In the genomic region with DNA sequence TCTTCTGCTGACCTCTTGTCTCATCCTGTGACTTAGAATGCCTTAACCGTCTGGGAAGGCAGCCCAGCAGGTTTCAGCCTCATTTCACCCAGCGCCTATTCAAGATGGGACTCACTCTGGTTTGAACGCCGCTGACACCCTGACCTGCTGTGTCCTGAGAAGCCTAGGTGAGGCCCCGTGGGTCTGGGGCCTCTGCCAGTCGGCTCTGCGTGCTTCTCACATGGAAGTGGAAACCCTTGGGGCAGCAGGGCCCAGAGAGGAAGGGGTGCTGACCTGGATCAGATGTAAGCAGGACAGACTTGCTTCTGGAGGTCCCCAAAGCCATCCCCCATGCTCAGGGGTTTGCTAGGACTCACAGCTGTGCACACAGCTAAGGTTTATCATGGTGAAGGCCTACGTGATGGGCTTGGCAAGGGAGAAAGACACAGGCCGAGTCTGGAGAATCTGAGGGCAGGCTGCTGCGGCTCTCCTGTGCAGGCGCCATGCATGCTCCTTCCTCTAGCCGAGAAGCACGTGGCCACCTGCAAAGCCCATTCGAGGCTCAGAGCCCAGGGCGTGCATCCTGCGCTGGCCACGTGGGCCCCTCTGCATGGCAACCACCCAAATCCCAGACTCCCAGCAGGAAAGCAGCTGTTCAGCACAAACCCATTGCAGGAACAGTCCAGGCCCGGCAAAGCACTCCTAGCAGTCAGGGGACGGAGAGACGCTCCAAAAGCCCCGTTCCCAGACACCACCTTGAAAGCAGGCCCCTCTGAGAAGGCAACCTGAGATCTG, we compare ENCODE assay signal across 1 cellular context.
A peak's percentile ranks its signal among the peaks of the same experiment; 100 is the strongest.
TF ChIP-seq lines count a peak whose summit lies in the region.

No MANE protein-coding gene starts in this region.

TF ChIP-seq in K562, 482 proteins besides CTCF, POLR2A, EP300 and RAD21:
- TF ChIP-seq, protein P1, sequence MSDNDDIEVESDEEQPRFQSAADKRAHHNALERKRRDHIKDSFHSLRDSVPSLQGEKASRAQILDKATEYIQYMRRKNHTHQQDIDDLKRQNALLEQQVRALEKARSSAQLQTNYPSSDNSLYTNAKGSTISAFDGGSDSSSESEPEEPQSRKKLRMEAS (CRISPR knock-in tag; IDR thresholded peaks at IDR 0.05): peak; percentile 49; the same call in 1 of the 2 replicates
- TF ChIP-seq, protein P2, sequence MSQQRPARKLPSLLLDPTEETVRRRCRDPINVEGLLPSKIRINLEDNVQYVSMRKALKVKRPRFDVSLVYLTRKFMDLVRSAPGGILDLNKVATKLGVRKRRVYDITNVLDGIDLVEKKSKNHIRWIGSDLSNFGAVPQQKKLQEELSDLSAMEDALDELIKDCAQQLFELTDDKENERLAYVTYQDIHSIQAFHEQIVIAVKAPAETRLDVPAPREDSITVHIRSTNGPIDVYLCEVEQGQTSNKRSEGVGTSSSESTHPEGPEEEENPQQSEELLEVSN (IDR thresholded peaks at IDR 0.05; ENCODE audit: borderline replicate concordance in 1 of 2, extremely low read depth in 1 of 2, insufficient read depth in 1 of 2, insufficient read length in 1 of 2, low read depth in 1 of 2, low read length in 1 of 2, poor library complexity in 1 of 2, severe bottlenecking in 1 of 2): peak; percentile 37 to 77
- TF ChIP-seq, protein P3, sequence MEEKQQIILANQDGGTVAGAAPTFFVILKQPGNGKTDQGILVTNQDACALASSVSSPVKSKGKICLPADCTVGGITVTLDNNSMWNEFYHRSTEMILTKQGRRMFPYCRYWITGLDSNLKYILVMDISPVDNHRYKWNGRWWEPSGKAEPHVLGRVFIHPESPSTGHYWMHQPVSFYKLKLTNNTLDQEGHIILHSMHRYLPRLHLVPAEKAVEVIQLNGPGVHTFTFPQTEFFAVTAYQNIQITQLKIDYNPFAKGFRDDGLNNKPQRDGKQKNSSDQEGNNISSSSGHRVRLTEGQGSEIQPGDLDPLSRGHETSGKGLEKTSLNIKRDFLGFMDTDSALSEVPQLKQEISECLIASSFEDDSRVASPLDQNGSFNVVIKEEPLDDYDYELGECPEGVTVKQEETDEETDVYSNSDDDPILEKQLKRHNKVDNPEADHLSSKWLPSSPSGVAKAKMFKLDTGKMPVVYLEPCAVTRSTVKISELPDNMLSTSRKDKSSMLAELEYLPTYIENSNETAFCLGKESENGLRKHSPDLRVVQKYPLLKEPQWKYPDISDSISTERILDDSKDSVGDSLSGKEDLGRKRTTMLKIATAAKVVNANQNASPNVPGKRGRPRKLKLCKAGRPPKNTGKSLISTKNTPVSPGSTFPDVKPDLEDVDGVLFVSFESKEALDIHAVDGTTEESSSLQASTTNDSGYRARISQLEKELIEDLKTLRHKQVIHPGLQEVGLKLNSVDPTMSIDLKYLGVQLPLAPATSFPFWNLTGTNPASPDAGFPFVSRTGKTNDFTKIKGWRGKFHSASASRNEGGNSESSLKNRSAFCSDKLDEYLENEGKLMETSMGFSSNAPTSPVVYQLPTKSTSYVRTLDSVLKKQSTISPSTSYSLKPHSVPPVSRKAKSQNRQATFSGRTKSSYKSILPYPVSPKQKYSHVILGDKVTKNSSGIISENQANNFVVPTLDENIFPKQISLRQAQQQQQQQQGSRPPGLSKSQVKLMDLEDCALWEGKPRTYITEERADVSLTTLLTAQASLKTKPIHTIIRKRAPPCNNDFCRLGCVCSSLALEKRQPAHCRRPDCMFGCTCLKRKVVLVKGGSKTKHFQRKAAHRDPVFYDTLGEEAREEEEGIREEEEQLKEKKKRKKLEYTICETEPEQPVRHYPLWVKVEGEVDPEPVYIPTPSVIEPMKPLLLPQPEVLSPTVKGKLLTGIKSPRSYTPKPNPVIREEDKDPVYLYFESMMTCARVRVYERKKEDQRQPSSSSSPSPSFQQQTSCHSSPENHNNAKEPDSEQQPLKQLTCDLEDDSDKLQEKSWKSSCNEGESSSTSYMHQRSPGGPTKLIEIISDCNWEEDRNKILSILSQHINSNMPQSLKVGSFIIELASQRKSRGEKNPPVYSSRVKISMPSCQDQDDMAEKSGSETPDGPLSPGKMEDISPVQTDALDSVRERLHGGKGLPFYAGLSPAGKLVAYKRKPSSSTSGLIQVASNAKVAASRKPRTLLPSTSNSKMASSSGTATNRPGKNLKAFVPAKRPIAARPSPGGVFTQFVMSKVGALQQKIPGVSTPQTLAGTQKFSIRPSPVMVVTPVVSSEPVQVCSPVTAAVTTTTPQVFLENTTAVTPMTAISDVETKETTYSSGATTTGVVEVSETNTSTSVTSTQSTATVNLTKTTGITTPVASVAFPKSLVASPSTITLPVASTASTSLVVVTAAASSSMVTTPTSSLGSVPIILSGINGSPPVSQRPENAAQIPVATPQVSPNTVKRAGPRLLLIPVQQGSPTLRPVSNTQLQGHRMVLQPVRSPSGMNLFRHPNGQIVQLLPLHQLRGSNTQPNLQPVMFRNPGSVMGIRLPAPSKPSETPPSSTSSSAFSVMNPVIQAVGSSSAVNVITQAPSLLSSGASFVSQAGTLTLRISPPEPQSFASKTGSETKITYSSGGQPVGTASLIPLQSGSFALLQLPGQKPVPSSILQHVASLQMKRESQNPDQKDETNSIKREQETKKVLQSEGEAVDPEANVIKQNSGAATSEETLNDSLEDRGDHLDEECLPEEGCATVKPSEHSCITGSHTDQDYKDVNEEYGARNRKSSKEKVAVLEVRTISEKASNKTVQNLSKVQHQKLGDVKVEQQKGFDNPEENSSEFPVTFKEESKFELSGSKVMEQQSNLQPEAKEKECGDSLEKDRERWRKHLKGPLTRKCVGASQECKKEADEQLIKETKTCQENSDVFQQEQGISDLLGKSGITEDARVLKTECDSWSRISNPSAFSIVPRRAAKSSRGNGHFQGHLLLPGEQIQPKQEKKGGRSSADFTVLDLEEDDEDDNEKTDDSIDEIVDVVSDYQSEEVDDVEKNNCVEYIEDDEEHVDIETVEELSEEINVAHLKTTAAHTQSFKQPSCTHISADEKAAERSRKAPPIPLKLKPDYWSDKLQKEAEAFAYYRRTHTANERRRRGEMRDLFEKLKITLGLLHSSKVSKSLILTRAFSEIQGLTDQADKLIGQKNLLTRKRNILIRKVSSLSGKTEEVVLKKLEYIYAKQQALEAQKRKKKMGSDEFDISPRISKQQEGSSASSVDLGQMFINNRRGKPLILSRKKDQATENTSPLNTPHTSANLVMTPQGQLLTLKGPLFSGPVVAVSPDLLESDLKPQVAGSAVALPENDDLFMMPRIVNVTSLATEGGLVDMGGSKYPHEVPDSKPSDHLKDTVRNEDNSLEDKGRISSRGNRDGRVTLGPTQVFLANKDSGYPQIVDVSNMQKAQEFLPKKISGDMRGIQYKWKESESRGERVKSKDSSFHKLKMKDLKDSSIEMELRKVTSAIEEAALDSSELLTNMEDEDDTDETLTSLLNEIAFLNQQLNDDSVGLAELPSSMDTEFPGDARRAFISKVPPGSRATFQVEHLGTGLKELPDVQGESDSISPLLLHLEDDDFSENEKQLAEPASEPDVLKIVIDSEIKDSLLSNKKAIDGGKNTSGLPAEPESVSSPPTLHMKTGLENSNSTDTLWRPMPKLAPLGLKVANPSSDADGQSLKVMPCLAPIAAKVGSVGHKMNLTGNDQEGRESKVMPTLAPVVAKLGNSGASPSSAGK (IDR thresholded peaks at IDR 0.05): peak; percentile 77
- TF ChIP-seq, protein P4, sequence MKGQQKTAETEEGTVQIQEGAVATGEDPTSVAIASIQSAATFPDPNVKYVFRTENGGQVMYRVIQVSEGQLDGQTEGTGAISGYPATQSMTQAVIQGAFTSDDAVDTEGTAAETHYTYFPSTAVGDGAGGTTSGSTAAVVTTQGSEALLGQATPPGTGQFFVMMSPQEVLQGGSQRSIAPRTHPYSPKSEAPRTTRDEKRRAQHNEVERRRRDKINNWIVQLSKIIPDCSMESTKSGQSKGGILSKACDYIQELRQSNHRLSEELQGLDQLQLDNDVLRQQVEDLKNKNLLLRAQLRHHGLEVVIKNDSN (CRISPR knock-in tag; IDR thresholded peaks at IDR 0.05): peak; percentile 46; the same call in 1 of the 2 replicates
- TF ChIP-seq ZC3H8 (IDR thresholded peaks at IDR 0.05) (no peak), L3MBTL2 (IDR thresholded peaks at IDR 0.05) (peak; percentile 91), NBN (IDR thresholded peaks at IDR 0.05; ENCODE audit: low read depth) (no peak)
